Comparison of ENCODE assay signal across 15 cellular contexts in the genomic region with DNA sequence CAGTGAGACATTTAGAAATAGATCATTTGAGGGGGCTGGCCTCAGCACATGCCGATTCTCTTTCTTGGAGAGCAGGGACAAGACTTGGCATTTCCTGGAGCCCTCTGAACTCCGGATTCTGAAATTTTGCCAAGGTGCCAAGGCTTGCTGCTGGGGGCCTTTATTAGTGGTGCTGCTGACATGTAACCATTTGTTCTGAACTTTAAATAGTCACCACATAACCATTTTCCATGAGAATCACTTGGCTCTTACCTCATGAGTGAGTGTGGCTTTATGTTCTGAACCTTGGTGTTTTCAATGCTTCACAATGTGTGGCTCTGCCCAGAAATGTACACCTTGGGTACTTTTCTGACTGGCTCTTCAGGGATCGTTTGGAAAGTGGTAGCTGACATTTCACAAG. TPM values are rescaled to one million over a fixed set of nuclear protein-coding genes. Genes with fewer than 3 reads are reported as not detected.
DNase-seq lines count a peak whose midpoint lies in the region; ATAC-seq, FAIRE-seq and TF ChIP-seq lines count a peak whose summit lies in the region.
"Had no signal": no experiment of that assay in that cellular context is flagged by ENCODE, and none has a peak within 500 bp of the region (broad histone marks: within the 10 kb centered on the region; RNA-seq: fewer than 3 reads in every experiment).

No MANE protein-coding gene starts in this region.

- H3K9me3 ChIP-seq in GM23248 (ENCODE audit: low read depth) (no peaks in the 10 kb centered on the region), astrocyte (ENCODE audit: insufficient read depth, low read depth, low read length) (no peaks in the 10 kb centered on the region), endodermal cell (ENCODE audit: control insufficient read depth, low read length) (no peaks in the 10 kb centered on the region)

- ATAC-seq in HG03439 (IDR thresholded peaks at IDR 0.05; ENCODE audit: unreplicated experiment) (no peak), GM21825 (IDR thresholded peaks at IDR 0.05; ENCODE audit: unreplicated experiment) (no peak)

- H3K4me1 ChIP-seq in GM23248 (ENCODE audit: insufficient read depth) (no peaks in the 10 kb centered on the region), astrocyte (ENCODE audit: insufficient read depth, low read length) (peaks cover 7% of the 10 kb centered on the region), endodermal cell (ENCODE audit: control insufficient read depth, insufficient read depth, low read length) (no peaks in the 10 kb centered on the region)

- H3K9ac ChIP-seq in GM23248 (no peak overlapping the region), astrocyte (ENCODE audit: low read length) (no peak overlapping the region), endodermal cell (ENCODE audit: extremely low read depth, low read length, poor library complexity, severe bottlenecking) (no peak overlapping the region)

- H2AFZ ChIP-seq in GM23248 (no peak overlapping the region), astrocyte (ENCODE audit: low read depth, low read length) (peak overlapping the region; percentile 15)

- in situ Hi-C loops in GM23248 (cut with MboI) = no loop called here

- H3K9me2 ChIP-seq in GM23248 (ENCODE audit: insufficient read depth) = no peaks in the 10 kb centered on the region

- H3K27ac ChIP-seq in GM23248 (no peak overlapping the region), astrocyte (ENCODE audit: low read depth, low read length) (no peak overlapping the region), endodermal cell (ENCODE audit: low read depth, low read length) (no peak overlapping the region)
- H3K27ac ChIP-seq: RWPE1 had no signal

- no peak for TF ChIP-seq CTCF in astrocyte (IDR thresholded peaks at IDR 0.05; ENCODE audit: insufficient read depth, low read depth, low read length)
- no peak for TF ChIP-seq CTCF in endodermal cell (conservative IDR thresholded peaks at IDR 0.05)

- DNase-seq in GM23248 (peak; percentile 5), astrocyte (ENCODE audit: low read depth) (no peak), endodermal cell (peak; percentile 24), skeletal muscle cell (ENCODE audit: low read depth) (peak; percentile 10), SKM-1 treated with dmso at 0.1 percent for 144 hours (lab: John Stamatoyannopoulos, UW; ENCODE audit: unreplicated experiment) (no peak)
- DNase-seq: NCI-H2227 treated with DMSO at 0.1 percent for 48 hours had no signal

- H3K4me3 Mint-ChIP-seq in astrocyte (ENCODE audit: unreplicated experiment) (no peak overlapping the region), endodermal cell (no peak overlapping the region)

- H3K4me3 ChIP-seq in GM23248 (no peak overlapping the region), astrocyte (ENCODE audit: insufficient read depth, low read depth, low read length) (no peak overlapping the region), endodermal cell (ENCODE audit: low read length) (no peak overlapping the region), skeletal muscle cell (ENCODE audit: low read depth, low read length) (no peak overlapping the region)
- H3K4me3 ChIP-seq: GM12878 had no signal

- H3K4me2 ChIP-seq in GM23248 (ENCODE audit: unreplicated experiment) (no peak overlapping the region), astrocyte (ENCODE audit: low read length) (no peak overlapping the region)

- no peaks in the 10 kb centered on the region for H3F3A ChIP-seq in GM23248 (ENCODE audit: insufficient read depth)

- H3K9me3 Mint-ChIP-seq in astrocyte (ENCODE audit: unreplicated experiment) (peaks cover 2% of the 10 kb centered on the region), endodermal cell (no peaks in the 10 kb centered on the region)

- H3K79me2 ChIP-seq in GM23248 (ENCODE audit: insufficient read depth) (no peaks in the 10 kb centered on the region), astrocyte (ENCODE audit: insufficient read depth, low read length) (no peaks in the 10 kb centered on the region)

- no peaks in the 10 kb centered on the region for H3K36me3 Mint-ChIP-seq in astrocyte (ENCODE audit: low read depth, unreplicated experiment)
- H3K36me3 Mint-ChIP-seq in endodermal cell (ENCODE audit: low read depth) = no peaks in the 10 kb centered on the region

- H3K27me3 ChIP-seq in GM23248 (replicated peaks; ENCODE audit: insufficient read depth) (peaks cover 22% of the 10 kb centered on the region), astrocyte (ENCODE audit: insufficient read depth, low read length) (no peaks in the 10 kb centered on the region), endodermal cell (ENCODE audit: control insufficient read depth, insufficient read depth, low read length, poor library complexity, severe bottlenecking) (no peaks in the 10 kb centered on the region)

- H3K4me1 Mint-ChIP-seq in astrocyte (ENCODE audit: low read depth, unreplicated experiment) (peaks cover 12% of the 10 kb centered on the region), endodermal cell (no peaks in the 10 kb centered on the region)

- 7 to 8% methylated on average over 3 of the region's 3 CpGs for WGBS in GM23248 (ENCODE audit: low coverage in 1 of 2, low lambda C conversion rate in 2 of 2, missing lambda C conversion rate in 2 of 2), 2 experiments
- WGBS in endodermal cell (ENCODE audit: insufficient coverage in 1 of 2, insufficient read length in 1 of 2), 2 experiments = 90 to 93% methylated on average over 2 to 3 of the region's 3 CpGs

- no peak for FAIRE-seq in astrocyte (lab: Jason Lieb, UNC)
- FAIRE-seq: G401.6, GM12878 had no signal

- no peaks in the 10 kb centered on the region for H3K36me3 ChIP-seq in GM23248 (ENCODE audit: low read depth)
- no peaks in the 10 kb centered on the region for H3K36me3 ChIP-seq in astrocyte (ENCODE audit: insufficient read depth, low read length)
- no peaks in the 10 kb centered on the region for H3K36me3 ChIP-seq in endodermal cell (ENCODE audit: control insufficient read depth, insufficient read depth, low read length)

- peaks cover 33% of the 10 kb centered on the region for H3K27me3 Mint-ChIP-seq in astrocyte (ENCODE audit: low read depth, unreplicated experiment)
- H3K27me3 Mint-ChIP-seq in endodermal cell (ENCODE audit: insufficient read depth) = no peaks in the 10 kb centered on the region

- H3K27ac Mint-ChIP-seq in astrocyte (ENCODE audit: unreplicated experiment) (no peak overlapping the region), endodermal cell (no peak overlapping the region)

- H4K20me1 ChIP-seq in GM23248 (ENCODE audit: insufficient read depth) (no peaks in the 10 kb centered on the region), astrocyte (ENCODE audit: insufficient read depth, low read length) (no peaks in the 10 kb centered on the region)

RNA-seq across cellular contexts. Expression of a gene that starts 33.3 kb away (rescaled TPM):
- total RNA-seq in GM23248 (2014; rRNA removed; shearing (Covaris generic)) = not detected in 2 replicates
- polyA plus RNA-seq in GM23248 (2016; fragmentation: Nextera tagmentation; extraction: Ambion mirVana) = not detected in 2 replicates
- total RNA-seq in astrocyte (0.50 and 1.4 TPM in 2 replicates), endodermal cell (1 to 10 TPM; 3.2 to 9.3 TPM)
- 4.2 TPM for polyA plus RNA-seq in endodermal cell (2013, experiment 1 of 2)
- polyA plus RNA-seq in endodermal cell (2013, experiment 2 of 2) = 3.4 TPM
- total RNA-seq: GM12878, MCF 10A, NCI-H460, OCI-LY7 had no signal
- polyA plus RNA-seq: BJ, GM12878 had no signal

Comparison
In these comparisons a context has a peak if more than half of its experiments do, and no peak if none do; other contexts are left out.
1. DNase-seq: peak in GM23248 (single experiment), endodermal cell (single experiment) and skeletal muscle cell (single experiment); none in astrocyte (single experiment) and SKM-1 treated with dmso at 0.1 percent for 144 hours (single experiment).